ENCODE assay signal across 2 cellular contexts in genomic region chr11:75766449-75767227, GRCh38.
TF ChIP-seq lines count a peak whose summit lies in the region.

No MANE protein-coding gene starts in this region.

TF ChIP-seq in K562, 482 proteins besides CTCF, POLR2A, EP300 and RAD21:
- TF ChIP-seq LEF1 (IDR thresholded peaks at IDR 0.05) = no peak
- TF ChIP-seq ZNF311 (CRISPR knock-in tag; IDR thresholded peaks at IDR 0.05) = no peak
- TF ChIP-seq HBP1 (CRISPR knock-in tag; IDR thresholded peaks at IDR 0.05) = no peak
- no peak for TF ChIP-seq HIVEP1 (CRISPR knock-in tag; IDR thresholded peaks at IDR 0.05)
- no peak for TF ChIP-seq SNRNP70 (optimal IDR thresholded peaks at IDR 0.05; ENCODE audit: low read depth, low read length)
- TF ChIP-seq CTCFL (IDR thresholded peaks at IDR 0.05; ENCODE audit: borderline replicate concordance, insufficient read depth, low read depth, low read length, poor library complexity, severe bottlenecking) = no peak
- TF ChIP-seq TFAP4 (CRISPR knock-in tag; IDR thresholded peaks at IDR 0.05; ENCODE audit: borderline replicate concordance) = no peak
- no peak for TF ChIP-seq NCOA2 (IDR thresholded peaks at IDR 0.05; ENCODE audit: partially characterized antibody in 2 of 2)
- no peak for TF ChIP-seq ATF3 (IDR thresholded peaks at IDR 0.05)
- no peak for TF ChIP-seq ATF3 (CRISPR knock-in tag; conservative IDR thresholded peaks at IDR 0.05)
- TF ChIP-seq ZNF780A (CRISPR knock-in tag; IDR thresholded peaks at IDR 0.05) = no peak
- no peak for TF ChIP-seq PKNOX1 (IDR thresholded peaks at IDR 0.05)
- no peak for TF ChIP-seq ZNF140 (CRISPR knock-in tag; IDR thresholded peaks at IDR 0.05)
- TF ChIP-seq KAT8 (IDR thresholded peaks at IDR 0.05; ENCODE audit: low read depth) = no peak
- no peak for TF ChIP-seq PTTG1 (tag; IDR thresholded peaks at IDR 0.05; ENCODE audit: low read depth)
- TF ChIP-seq SFPQ (IDR thresholded peaks at IDR 0.05; ENCODE audit: low read depth, low read length) = no peak

TF ChIP-seq in SK-N-SH, 30 proteins besides CTCF, POLR2A, EP300 and RAD21:
- TF ChIP-seq MXI1 (IDR thresholded peaks at IDR 0.05; ENCODE audit: low read depth, low read length) = no peak
- no peak for TF ChIP-seq IRF3 (IDR thresholded peaks at IDR 0.05; ENCODE audit: low read depth, low read length)
- TF ChIP-seq SIN3A (IDR thresholded peaks at IDR 0.05; ENCODE audit: borderline replicate concordance, low read depth, low read length) = no peak
- TF ChIP-seq POLR2AphosphoS5 (IDR thresholded peaks at IDR 0.05; ENCODE audit: low read depth, low read length) = no peak
- TF ChIP-seq GATA2 (CRISPR knock-in tag; IDR thresholded peaks at IDR 0.05) = no peak
- TF ChIP-seq MEF2A (IDR thresholded peaks at IDR 0.05; ENCODE audit: borderline replicate concordance, low read depth) = no peak
- TF ChIP-seq NFIC (IDR thresholded peaks at IDR 0.05; ENCODE audit: borderline replicate concordance) = no peak
- TF ChIP-seq FOSL2 (IDR thresholded peaks at IDR 0.05; ENCODE audit: borderline replicate concordance, low read depth) = no peak
- no peak for TF ChIP-seq PBX3 (IDR thresholded peaks at IDR 0.05)
- no peak for TF ChIP-seq YY1 (IDR thresholded peaks at IDR 0.05; ENCODE audit: low read depth)
- TF ChIP-seq TAF1 (IDR thresholded peaks at IDR 0.05; ENCODE audit: borderline replicate concordance, low read depth, low read length) = no peak
- no peak for TF ChIP-seq NRF1 (IDR thresholded peaks at IDR 0.05; ENCODE audit: low read depth, low read length)
- no peak for TF ChIP-seq RCOR1 (IDR thresholded peaks at IDR 0.05; ENCODE audit: low read length)
- no peak for TF ChIP-seq RFX5 (IDR thresholded peaks at IDR 0.05; ENCODE audit: low read length)
- TF ChIP-seq JUND (IDR thresholded peaks at IDR 0.05) = no peak
